ENCODE assay signal across 1 cellular context in the genomic region with DNA sequence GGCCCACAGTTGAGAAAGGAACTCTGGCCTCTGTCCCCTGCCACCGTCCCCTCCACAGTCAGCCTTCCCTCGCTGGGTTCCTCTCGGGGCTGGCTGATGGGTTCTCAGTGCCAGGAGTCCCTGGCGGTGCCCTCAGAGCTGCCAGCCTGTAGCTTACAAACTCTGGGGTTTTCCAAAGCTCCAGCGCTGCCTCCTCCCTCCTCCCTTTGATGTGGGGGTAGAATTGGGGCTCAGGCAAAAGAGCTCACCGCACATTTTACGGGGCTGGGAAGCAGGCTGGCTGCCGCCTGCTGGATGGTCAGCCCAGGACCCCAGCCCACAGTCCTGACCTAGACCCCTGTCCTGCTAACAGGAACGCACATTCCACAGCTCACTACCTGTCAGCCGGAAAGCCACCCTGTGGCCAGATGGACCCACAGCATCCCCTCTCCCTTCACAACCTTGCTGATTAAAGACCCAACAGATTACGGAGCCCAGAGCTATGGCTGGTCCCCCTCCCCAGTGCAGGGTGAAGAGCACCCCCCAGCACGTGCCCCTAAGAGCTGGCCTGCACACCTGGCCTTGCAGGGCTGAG.
TF ChIP-seq lines count a peak whose summit lies in the region.

No MANE protein-coding gene starts in this region.

TF ChIP-seq in H1, 55 proteins besides CTCF, POLR2A, EP300 and RAD21:
- no peak for TF ChIP-seq SP4 (IDR thresholded peaks at IDR 0.05; ENCODE audit: low read length)
- no peak for TF ChIP-seq SP1 (IDR thresholded peaks at IDR 0.05; ENCODE audit: low read depth, low read length)
- no peak for TF ChIP-seq NRF1 (IDR thresholded peaks at IDR 0.05; ENCODE audit: low read depth, low read length)
- TF ChIP-seq TBP (IDR thresholded peaks at IDR 0.05; ENCODE audit: low read depth, low read length): no peak
- no peak for TF ChIP-seq CREB1 (IDR thresholded peaks at IDR 0.05)
- TF ChIP-seq RNF2 (IDR thresholded peaks at IDR 0.05; ENCODE audit: borderline replicate concordance, low read depth, low read length, missing control alignments, poor library complexity, severe bottlenecking): no peak
- TF ChIP-seq, protein P1, sequence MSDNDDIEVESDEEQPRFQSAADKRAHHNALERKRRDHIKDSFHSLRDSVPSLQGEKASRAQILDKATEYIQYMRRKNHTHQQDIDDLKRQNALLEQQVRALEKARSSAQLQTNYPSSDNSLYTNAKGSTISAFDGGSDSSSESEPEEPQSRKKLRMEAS (IDR thresholded peaks at IDR 0.05): no peak
- TF ChIP-seq JUN (IDR thresholded peaks at IDR 0.05; ENCODE audit: low read depth, low read length): no peak
- peak; percentile 21; the same call in 1 of the 2 replicates for TF ChIP-seq GABPA (IDR thresholded peaks at IDR 0.05; ENCODE audit: borderline replicate concordance, insufficient read depth, low read length)
- no peak for TF ChIP-seq SIRT6 (IDR thresholded peaks at IDR 0.05; ENCODE audit: low read length)
- TF ChIP-seq GTF2F1 (IDR thresholded peaks at IDR 0.05; ENCODE audit: borderline replicate concordance, low read depth, low read length): no peak
- no peak for TF ChIP-seq KDM5A (IDR thresholded peaks at IDR 0.05; ENCODE audit: low read length)
- TF ChIP-seq TEAD4 (IDR thresholded peaks at IDR 0.05; ENCODE audit: low read depth, low read length): peak; percentile 72; the same call in 1 of the 2 replicates
- TF ChIP-seq CTBP2 (IDR thresholded peaks at IDR 0.05; ENCODE audit: borderline replicate concordance, insufficient read depth, insufficient read length, low read length): no peak
- peak; percentile 56 to 71; a peak in 2 of 4 replicates for TF ChIP-seq SIN3A (conservative IDR thresholded peaks at IDR 0.05 in 1 of 2, IDR thresholded peaks at IDR 0.05 in 1 of 2; ENCODE audit: low read depth in 1 of 2, low read length in 2 of 2)
- no peak for TF ChIP-seq KDM1A (IDR thresholded peaks at IDR 0.05; ENCODE audit: borderline replicate concordance, low read length)
- no peak for TF ChIP-seq BRCA1 (IDR thresholded peaks at IDR 0.05; ENCODE audit: low read depth, low read length)
- TF ChIP-seq, protein P2, sequence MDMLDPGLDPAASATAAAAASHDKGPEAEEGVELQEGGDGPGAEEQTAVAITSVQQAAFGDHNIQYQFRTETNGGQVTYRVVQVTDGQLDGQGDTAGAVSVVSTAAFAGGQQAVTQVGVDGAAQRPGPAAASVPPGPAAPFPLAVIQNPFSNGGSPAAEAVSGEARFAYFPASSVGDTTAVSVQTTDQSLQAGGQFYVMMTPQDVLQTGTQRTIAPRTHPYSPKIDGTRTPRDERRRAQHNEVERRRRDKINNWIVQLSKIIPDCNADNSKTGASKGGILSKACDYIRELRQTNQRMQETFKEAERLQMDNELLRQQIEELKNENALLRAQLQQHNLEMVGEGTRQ (IDR thresholded peaks at IDR 0.05; ENCODE audit: low read length): no peak
- TF ChIP-seq, protein P3, sequence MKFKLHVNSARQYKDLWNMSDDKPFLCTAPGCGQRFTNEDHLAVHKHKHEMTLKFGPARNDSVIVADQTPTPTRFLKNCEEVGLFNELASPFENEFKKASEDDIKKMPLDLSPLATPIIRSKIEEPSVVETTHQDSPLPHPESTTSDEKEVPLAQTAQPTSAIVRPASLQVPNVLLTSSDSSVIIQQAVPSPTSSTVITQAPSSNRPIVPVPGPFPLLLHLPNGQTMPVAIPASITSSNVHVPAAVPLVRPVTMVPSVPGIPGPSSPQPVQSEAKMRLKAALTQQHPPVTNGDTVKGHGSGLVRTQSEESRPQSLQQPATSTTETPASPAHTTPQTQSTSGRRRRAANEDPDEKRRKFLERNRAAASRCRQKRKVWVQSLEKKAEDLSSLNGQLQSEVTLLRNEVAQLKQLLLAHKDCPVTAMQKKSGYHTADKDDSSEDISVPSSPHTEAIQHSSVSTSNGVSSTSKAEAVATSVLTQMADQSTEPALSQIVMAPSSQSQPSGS (IDR thresholded peaks at IDR 0.05; ENCODE audit: low read length): no peak
- TF ChIP-seq, protein P4, sequence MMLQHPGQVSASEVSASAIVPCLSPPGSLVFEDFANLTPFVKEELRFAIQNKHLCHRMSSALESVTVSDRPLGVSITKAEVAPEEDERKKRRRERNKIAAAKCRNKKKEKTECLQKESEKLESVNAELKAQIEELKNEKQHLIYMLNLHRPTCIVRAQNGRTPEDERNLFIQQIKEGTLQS (IDR thresholded peaks at IDR 0.05; ENCODE audit: insufficient read depth, low read depth, low read length): no peak
- no peak for TF ChIP-seq CBX5 (IDR thresholded peaks at IDR 0.05; ENCODE audit: low read depth, low read length)
- TF ChIP-seq RFX5 (IDR thresholded peaks at IDR 0.05; ENCODE audit: borderline replicate concordance, low read depth, low read length): no peak
- TF ChIP-seq ZNF274 (IDR thresholded peaks at IDR 0.05; ENCODE audit: borderline replicate concordance, extremely low read depth, low read length): no peak
- TF ChIP-seq POLR2AphosphoS5 (IDR thresholded peaks at IDR 0.05; ENCODE audit: low read depth, low read length): no peak
- TF ChIP-seq CHD1 (IDR thresholded peaks at IDR 0.05; ENCODE audit: low read depth, low read length): no peak
